Comparison of ENCODE assay signal across 8 cellular contexts in genomic region chr16:7377231-7377630, GRCh38. TPM values are rescaled to one million over a fixed set of nuclear protein-coding genes. Genes with fewer than 3 reads are reported as not detected.
"Had no signal": no experiment of that assay in that cellular context is flagged by ENCODE, and none has a peak within 500 bp of the region (broad histone marks: within the 10 kb centered on the region; RNA-seq: fewer than 3 reads in every experiment).

No MANE protein-coding gene starts in this region.

- H3K36me3 Mint-ChIP-seq: IgD-negative memory B cell had no signal

- H3K27me3 Mint-ChIP-seq: IgD-negative memory B cell had no signal

- H3K4me1 ChIP-seq: HAP-1 had no signal

- DNase-seq: HFFc6 had no signal

- H3K4me1 Mint-ChIP-seq: GM23338, IgD-negative memory B cell had no signal

- H3K4me3 Mint-ChIP-seq: GM23338, HFFc6, IgD-negative memory B cell had no signal

- H3K4me2 ChIP-seq: GM23338 had no signal

- ATAC-seq: GM23338, HCT116, HepG2 had no signal

- H3K27ac Mint-ChIP-seq: GM23338, HFFc6, IgD-negative memory B cell had no signal

- H3K9me3 ChIP-seq: HAP-1 had no signal

- H3K36me3 ChIP-seq: HAP-1 had no signal

- H2AFZ ChIP-seq: GM23338 had no signal

- H3K27ac ChIP-seq: HL-60 had no signal

- H3K4me3 ChIP-seq: GM23338, HAP-1 had no signal

RNA-seq across cellular contexts. Expression of gene RBFOX1, which starts 44.6 kb away (rescaled TPM):
- total RNA-seq: HepG2, HFFc6, HT1080 had no signal
- polyA plus RNA-seq: HepG2, IgD-negative memory B cell had no signal
